ENCODE assay signal across 8 cellular contexts in the genomic region with DNA sequence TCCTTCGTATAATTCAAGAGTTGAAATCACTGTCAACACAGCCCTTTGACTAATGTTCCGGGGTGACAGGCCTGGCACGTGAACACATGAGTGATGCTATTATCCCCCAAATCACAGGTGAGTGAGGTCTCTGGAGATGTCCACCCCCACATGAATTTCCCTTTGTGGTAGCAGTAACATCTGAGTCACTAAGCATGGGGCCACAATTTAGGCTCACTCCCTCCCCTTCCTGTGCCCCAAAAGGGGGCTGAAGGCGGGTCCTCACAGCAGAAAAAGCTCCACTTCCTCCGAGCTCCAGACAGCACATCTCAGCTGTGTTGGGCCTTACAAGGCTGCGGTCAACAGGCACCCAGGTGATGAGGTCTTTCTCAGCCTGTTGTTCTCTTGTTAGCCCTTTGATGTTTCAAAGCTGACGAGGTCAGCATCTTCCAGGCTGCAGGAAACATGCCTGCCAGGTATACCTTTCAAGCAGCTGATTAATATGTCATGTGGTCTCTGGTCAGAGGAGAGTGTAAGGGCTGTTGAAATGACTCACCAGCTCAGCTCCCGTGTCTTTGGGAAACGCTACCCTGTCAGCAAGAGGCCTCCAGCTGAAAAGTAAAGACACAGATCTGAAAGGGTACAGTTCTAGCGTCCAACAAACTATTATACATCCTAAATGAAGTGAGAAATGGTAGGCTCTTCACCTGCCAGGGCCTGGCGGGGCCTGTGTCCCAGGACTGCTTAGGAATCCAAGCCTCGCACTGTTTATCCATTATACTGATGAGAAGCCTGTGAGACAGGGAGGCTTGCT.
A peak's percentile ranks its signal among the peaks of the same experiment; 100 is the strongest.
DNase-seq lines count a peak whose midpoint lies in the region; ATAC-seq and TF ChIP-seq lines count a peak whose summit lies in the region.

No MANE protein-coding gene starts in this region.

- peak overlapping the region; percentile 97 for H3K27ac ChIP-seq in OCI-LY7 (ENCODE audit: low read depth, low read length, poor library complexity, severe bottlenecking)
- H3K27ac ChIP-seq in lower lobe of right lung: peak overlapping the region; percentile 51

- H2AFZ ChIP-seq in OCI-LY7 (ENCODE audit: low read length): peak overlapping the region; percentile 25; the same call in 1 of the 2 replicates

- H3K36me3 ChIP-seq in OCI-LY7 (ENCODE audit: insufficient read depth, low read length): no peaks in the 10 kb centered on the region
- no peaks in the 10 kb centered on the region for H3K36me3 ChIP-seq in lower lobe of right lung

- CTCF ChIA-PET in OCI-LY7 (lab: Charles Lee; ENCODE audit: unreplicated experiment): interaction anchor here (1.0 to 1.5 kb wide), 6 partner anchors 47 to 403 kb away, joined by 3 to 6 read pairs (median 4); partner anchors contain the start of gene ZFP36L1

- peak overlapping the region; percentile 80 for H3K4me2 ChIP-seq in OCI-LY7 (ENCODE audit: low read length)

- H3K9me3 ChIP-seq in OCI-LY7 (ENCODE audit: low read length) (no peaks in the 10 kb centered on the region), lower lobe of right lung (no peaks in the 10 kb centered on the region)

- TSS peak; percentile 67 for BruUV-seq in OCI-LY7 (replicated peaks; lab: Mats Ljungman, UMichigan)

- POLR2A ChIA-PET in OCI-LY7 (lab: Charles Lee): interaction anchor here (0.5 to 2.7 kb wide), 14 partner anchors 9 to 396 kb away, joined by 3 to 12 read pairs (median 4); no protein-coding TSS in a partner anchor

- H3K9me2 ChIP-seq in OCI-LY7 (ENCODE audit: insufficient read depth, low read length): no peaks in the 10 kb centered on the region

- no peaks in the 10 kb centered on the region for H3K79me2 ChIP-seq in OCI-LY7 (ENCODE audit: insufficient read depth, low read depth, low read length)

- peak overlapping the region; percentile 57 for H3K4me3 ChIP-seq in OCI-LY7 (ENCODE audit: low read depth, low read length, poor library complexity, severe bottlenecking)
- H3K4me3 ChIP-seq in lower lobe of right lung: no peak overlapping the region

- peak; percentile 98 for DNase-seq in OCI-LY7 (ENCODE audit: low spot score)
- peak; percentile 92 for DNase-seq in activated effector memory CD4-positive, alpha-beta T cell treated with anti-CD3 and anti-CD28 coated beads, Interleukin-2, amount 50 U/mL, for 16 hours
- no peak for DNase-seq in lower lobe of right lung
- DNase-seq in stimulated activated CD8-positive, alpha-beta memory T cell treated with anti-CD3 and anti-CD28 coated beads, Interleukin-4, amount 100 ng/mL, for 1 hour (ENCODE audit: low read depth in 2 of 2, low spot score in 1 of 2): peak; percentile 53 to 62
- DNase-seq in NCI-H2029 treated with DMSO at 0.1 percent for 48 hours (lab: John Stamatoyannopoulos, UW): no peak
- no peak for DNase-seq in NCI-H82 treated with DMSO at 0.1 percent for 48 hours (lab: John Stamatoyannopoulos, UW; ENCODE audit: unreplicated experiment)

- TF ChIP-seq CTCF in OCI-LY7 (conservative IDR thresholded peaks at IDR 0.05; ENCODE audit: low read length) (no peak), lower lobe of right lung (IDR thresholded peaks at IDR 0.05) (no peak)

- no peaks in the 10 kb centered on the region for H4K20me1 ChIP-seq in OCI-LY7 (ENCODE audit: insufficient read depth, low read length)

- no peaks in the 10 kb centered on the region for H3K27me3 ChIP-seq in lower lobe of right lung (ENCODE audit: low read depth)

- ATAC-seq in GM18870 (IDR thresholded peaks at IDR 0.05; ENCODE audit: unreplicated experiment): peak; percentile 78
- peak; percentile 69 for ATAC-seq in HG02973 (IDR thresholded peaks at IDR 0.05; ENCODE audit: unreplicated experiment)
- peak; percentile 58 to 62 for ATAC-seq in lower lobe of right lung

- intact Hi-C loops in OCI-LY7 (cut with micrococcal nuclease; ENCODE audit: unreplicated experiment): loop anchor here (1.0 to 5.0 kb wide), 8 partner anchors 104 to 437 kb away; partner anchors contain the start of gene ZFP36L1
- intact Hi-C loops in lower lobe of right lung (cut with DNase I): no loop called here

- H3K4me1 ChIP-seq in OCI-LY7 (ENCODE audit: insufficient read depth, low read length, poor library complexity, severe bottlenecking) (peaks cover 98% of the 10 kb centered on the region), lower lobe of right lung (peaks cover 52% of the 10 kb centered on the region)

Comparison
In these comparisons a context has a peak if more than half of its experiments do, and no peak if none do; other contexts are left out.
1. DNase-seq: peak in OCI-LY7 (single experiment), activated effector memory CD4-positive, alpha-beta T cell treated with anti-CD3 and anti-CD28 coated beads, Interleukin-2, amount 50 U/mL, for 16 hours (single experiment) and stimulated activated CD8-positive, alpha-beta memory T cell treated with anti-CD3 and anti-CD28 coated beads, Interleukin-4, amount 100 ng/mL, for 1 hour (2 of 2); none in lower lobe of right lung (single experiment), NCI-H2029 treated with DMSO at 0.1 percent for 48 hours (single experiment) and NCI-H82 treated with DMSO at 0.1 percent for 48 hours (single experiment).
2. Peak in every context shown above with its lines, with median percentiles within 50 percentile points of each other: ATAC-seq.